1 cellular context compared by ENCODE assay signal in genomic region chr7:45700556-45700955, GRCh38.
TF ChIP-seq lines count a peak whose summit lies in the region.

No MANE protein-coding gene starts in this region.

TF ChIP-seq in SK-N-SH, 30 proteins besides CTCF, POLR2A, EP300 and RAD21 (continued from another document):
- TF ChIP-seq ZBTB33 (IDR thresholded peaks at IDR 0.05; ENCODE audit: borderline replicate concordance, low read depth) = no peak
